In genomic region chr6:166939276-166939816, GRCh38 we compare ENCODE assay signal across 22 cellular contexts.
"Had no signal": no experiment of that assay in that cellular context is flagged by ENCODE, and none has a peak within 500 bp of the region (broad histone marks: within the 10 kb centered on the region; RNA-seq: fewer than 3 reads in every experiment).

No MANE protein-coding gene starts in this region.

- H3K4me3 Mint-ChIP-seq: activated CD8-positive, alpha-beta T cell treated with anti-CD3 and anti-CD28 coated beads for 36 hours; activated naive CD8-positive, alpha-beta T cell treated with anti-CD3 and anti-CD28 coated beads, Interleukin-2, amount 50 U/mL, for 24 hours; dendritic cell treated with granulocyte-macrophage colony-stimulating factor and Interleukin-4, amounts not matched to agents 40 ng/mL and 50 ng/mL, for 4 days; memory B cell; natural killer cell treated with Interleukin-12 subunit alpha and Interleukin-12 subunit beta and Interleukin-15 and Interleukin-18, amount 100 ng/mL, for 72 hours had no signal

- H3K27me3 ChIP-seq: suprapubic skin had no signal

- H3K27ac Mint-ChIP-seq: activated CD8-positive, alpha-beta T cell treated with anti-CD3 and anti-CD28 coated beads for 36 hours; activated naive CD8-positive, alpha-beta T cell treated with anti-CD3 and anti-CD28 coated beads, Interleukin-2, amount 50 U/mL, for 24 hours; dendritic cell treated with granulocyte-macrophage colony-stimulating factor and Interleukin-4, amounts not matched to agents 40 ng/mL and 50 ng/mL, for 4 days; memory B cell; natural killer cell treated with Interleukin-12 subunit alpha and Interleukin-12 subunit beta and Interleukin-15 and Interleukin-18, amount 100 ng/mL, for 72 hours had no signal

- H3K9me3 Mint-ChIP-seq: activated CD8-positive, alpha-beta T cell treated with anti-CD3 and anti-CD28 coated beads for 36 hours; activated naive CD8-positive, alpha-beta T cell treated with anti-CD3 and anti-CD28 coated beads, Interleukin-2, amount 50 U/mL, for 24 hours; dendritic cell treated with granulocyte-macrophage colony-stimulating factor and Interleukin-4, amounts not matched to agents 40 ng/mL and 50 ng/mL, for 4 days; memory B cell; natural killer cell treated with Interleukin-12 subunit alpha and Interleukin-12 subunit beta and Interleukin-15 and Interleukin-18, amount 100 ng/mL, for 72 hours had no signal

- ATAC-seq: activated CD4-positive, CD25-positive, alpha-beta regulatory T cell treated with anti-CD3 and anti-CD28 coated beads, Interleukin-2, amount 50 U/mL, for 24 hours; activated CD8-positive, alpha-beta T cell treated with anti-CD3 and anti-CD28 coated beads for 36 hours; activated naive CD8-positive, alpha-beta T cell treated with anti-CD3 and anti-CD28 coated beads, Interleukin-2, amount 50 U/mL, for 24 hours; natural killer cell treated with Interleukin-12 subunit alpha and Interleukin-12 subunit beta and Interleukin-15 and Interleukin-18, amount 100 ng/mL, for 72 hours; right cardiac atrium; stimulated activated naive CD8-positive, alpha-beta T cell treated with anti-CD3 and anti-CD28 coated beads, Interleukin-15, Interleukin-2, amounts not matched to agents 100 U/mL and 50 U/mL, for 24 hours had no signal

- H3K9me3 ChIP-seq: left ventricle myocardium inferior, prostate gland, suprapubic skin had no signal

- H3K27ac ChIP-seq: left ventricle myocardium inferior, prostate gland, suprapubic skin had no signal

- H3K4me1 ChIP-seq: prostate gland, suprapubic skin had no signal

- H3K36me3 ChIP-seq: prostate gland had no signal

- H3K27me3 Mint-ChIP-seq: activated CD8-positive, alpha-beta T cell treated with anti-CD3 and anti-CD28 coated beads for 36 hours; activated naive CD8-positive, alpha-beta T cell treated with anti-CD3 and anti-CD28 coated beads, Interleukin-2, amount 50 U/mL, for 24 hours; dendritic cell treated with granulocyte-macrophage colony-stimulating factor and Interleukin-4, amounts not matched to agents 40 ng/mL and 50 ng/mL, for 4 days; memory B cell; natural killer cell treated with Interleukin-12 subunit alpha and Interleukin-12 subunit beta and Interleukin-15 and Interleukin-18, amount 100 ng/mL, for 72 hours had no signal

- DNase-seq: activated CD8-positive, alpha-beta memory T cell treated with anti-CD3 and anti-CD28 coated beads, Interleukin-2, amount 50 U/mL, for 4 hours; activated CD8-positive, alpha-beta T cell treated with anti-CD3 and anti-CD28 coated beads for 36 hours; activated naive CD4-positive, alpha-beta T cell; activated naive CD8-positive, alpha-beta T cell treated with anti-CD3 and anti-CD28 coated beads, Interleukin-2, amount 50 U/mL, for 24 hours; aorta; effector memory CD4-positive, alpha-beta T cell; foreskin fibroblast; glutamatergic neuron; left ventricle myocardium inferior; occipital lobe; small intestine; stimulated activated CD4-positive, alpha-beta T cell treated with anti-CD3 and anti-CD28 coated beads, Interleukin-4, amount 100 ng/mL, for 24 hours; stimulated activated naive CD8-positive, alpha-beta T cell treated with anti-CD3 and anti-CD28 coated beads, Interleukin-15, Interleukin-2, amounts not matched to agents 100 U/mL and 50 U/mL, for 24 hours; T-helper 9 cell; trophoblast cell had no signal

- H3K4me3 ChIP-seq: left ventricle myocardium inferior, prostate gland, suprapubic skin had no signal

- H3K36me3 Mint-ChIP-seq: natural killer cell treated with Interleukin-12 subunit alpha and Interleukin-12 subunit beta and Interleukin-15 and Interleukin-18, amount 100 ng/mL, for 72 hours had no signal
